Comparison of ENCODE assay signal across 16 cellular contexts in the genomic region with DNA sequence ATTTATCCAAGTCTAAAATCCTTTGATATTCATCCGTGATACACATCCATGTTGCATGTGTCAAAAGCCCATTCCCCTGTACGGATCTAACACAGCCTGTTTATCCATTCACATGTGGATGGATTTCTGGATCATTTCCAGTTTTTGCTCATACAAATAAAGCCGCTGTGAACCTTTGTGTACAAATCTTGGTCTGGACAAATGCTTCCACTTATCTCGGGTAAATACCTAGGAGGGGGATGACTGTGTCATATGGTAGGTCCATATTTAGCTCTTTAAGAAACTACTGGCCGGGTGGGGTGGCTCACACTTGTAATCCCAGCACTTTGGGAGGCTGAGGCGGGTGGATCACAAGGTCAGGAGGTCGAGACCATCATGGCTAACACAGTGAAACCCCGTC.
"Had no signal": no experiment of that assay in that cellular context is flagged by ENCODE, and none has a peak within 500 bp of the region (broad histone marks: within the 10 kb centered on the region; RNA-seq: fewer than 3 reads in every experiment).

No MANE protein-coding gene starts in this region.

- H3K27me3 Mint-ChIP-seq: activated CD4-positive, alpha-beta memory T cell treated with anti-CD3 and anti-CD28 coated beads for 36 hours; activated CD4-positive, alpha-beta T cell treated with anti-CD3 and anti-CD28 coated beads for 36 hours; activated CD8-positive, alpha-beta memory T cell treated with anti-CD3 and anti-CD28 coated beads, Interleukin-2, amount 10 ng/mL, durations not matched to agents 7 days and 5 days; activated naive CD4-positive, alpha-beta T cell treated with anti-CD3 and anti-CD28 coated beads, Interleukin-2, amount 50 U/mL, for 24 hours had no signal

- H3K4me1 Mint-ChIP-seq: activated CD4-positive, alpha-beta T cell treated with anti-CD3 and anti-CD28 coated beads for 36 hours; activated naive CD4-positive, alpha-beta T cell treated with anti-CD3 and anti-CD28 coated beads, Interleukin-2, amount 50 U/mL, for 24 hours; natural killer cell; stimulated activated effector memory CD8-positive, alpha-beta T cell treated with anti-CD3 and anti-CD28 coated beads, Interleukin-12 subunit alpha, Interleukin-12 subunit beta, amount 100 ng/mL, for 72 hours had no signal

- H3K4me3 ChIP-seq: adrenal gland, dorsolateral prefrontal cortex, left ventricle myocardium inferior, thyroid gland, vagina had no signal

- DNase-seq: activated CD4-positive, alpha-beta memory T cell treated with anti-CD3 and anti-CD28 coated beads for 36 hours; activated CD4-positive, alpha-beta T cell treated with anti-CD3 and anti-CD28 coated beads for 36 hours; activated CD8-positive, alpha-beta memory T cell treated with anti-CD3 and anti-CD28 coated beads, Interleukin-2, amount 10 ng/mL, durations not matched to agents 7 days and 5 days; activated T-cell treated with anti-CD3 and anti-CD28 coated beads, Interleukin-2, amount 50 U/mL, for 1 hour; adrenal gland; dorsolateral prefrontal cortex; endodermal cell; left ventricle myocardium inferior; mesendoderm; natural killer cell; stimulated activated CD4-positive, alpha-beta T cell treated with anti-CD3 and anti-CD28 coated beads, Interleukin-12 subunit alpha, Interleukin-12 subunit beta, amount 100 ng/mL, for 4 hours; stimulated activated CD4-positive, alpha-beta T cell treated with anti-CD3 and anti-CD28 coated beads, Interleukin-2, amount 100 ng/mL, for 24 hours; thyroid gland had no signal

- H3K9me3 Mint-ChIP-seq: activated naive CD4-positive, alpha-beta T cell treated with anti-CD3 and anti-CD28 coated beads, Interleukin-2, amount 50 U/mL, for 24 hours; natural killer cell had no signal

- H3K27ac Mint-ChIP-seq: activated CD4-positive, alpha-beta memory T cell treated with anti-CD3 and anti-CD28 coated beads for 36 hours; activated CD4-positive, alpha-beta T cell treated with anti-CD3 and anti-CD28 coated beads for 36 hours; activated CD8-positive, alpha-beta memory T cell treated with anti-CD3 and anti-CD28 coated beads, Interleukin-2, amount 10 ng/mL, durations not matched to agents 7 days and 5 days; activated naive CD4-positive, alpha-beta T cell treated with anti-CD3 and anti-CD28 coated beads, Interleukin-2, amount 50 U/mL, for 24 hours; endodermal cell; natural killer cell; stimulated activated effector memory CD8-positive, alpha-beta T cell treated with anti-CD3 and anti-CD28 coated beads, Interleukin-12 subunit alpha, Interleukin-12 subunit beta, amount 100 ng/mL, for 72 hours had no signal

- H3K36me3 Mint-ChIP-seq: stimulated activated effector memory CD8-positive, alpha-beta T cell treated with anti-CD3 and anti-CD28 coated beads, Interleukin-12 subunit alpha, Interleukin-12 subunit beta, amount 100 ng/mL, for 72 hours had no signal

- H3K4me3 Mint-ChIP-seq: activated CD4-positive, alpha-beta memory T cell treated with anti-CD3 and anti-CD28 coated beads for 36 hours; activated CD4-positive, alpha-beta T cell treated with anti-CD3 and anti-CD28 coated beads for 36 hours; activated CD8-positive, alpha-beta memory T cell treated with anti-CD3 and anti-CD28 coated beads, Interleukin-2, amount 10 ng/mL, durations not matched to agents 7 days and 5 days; activated naive CD4-positive, alpha-beta T cell treated with anti-CD3 and anti-CD28 coated beads, Interleukin-2, amount 50 U/mL, for 24 hours; endodermal cell; natural killer cell; stimulated activated effector memory CD8-positive, alpha-beta T cell treated with anti-CD3 and anti-CD28 coated beads, Interleukin-12 subunit alpha, Interleukin-12 subunit beta, amount 100 ng/mL, for 72 hours had no signal
